8 cellular contexts compared by ENCODE assay signal in genomic region chr6:7243188-7243942, GRCh38.
DNase-seq lines count a peak whose midpoint lies in the region; ATAC-seq and TF ChIP-seq lines count a peak whose summit lies in the region.

No MANE protein-coding gene starts in this region.

- DNase-seq in ELR (ENCODE audit: low read depth): peak; percentile 77
- DNase-seq in NCI-H82 (lab: John Stamatoyannopoulos, UW): peak; percentile 86
- DNase-seq in activated T-cell treated with anti-CD3 and anti-CD28 coated beads for 48 hours (ENCODE audit: low read depth): peak; percentile 17
- DNase-seq in fibroblast of the aortic adventitia (ENCODE audit: low read depth): peak; percentile 73
- DNase-seq in neural crest cell (ENCODE audit: low read depth, low spot score): peak; percentile 53

- ATAC-seq in HG03354 (IDR thresholded peaks at IDR 0.05; ENCODE audit: poor library complexity, severe bottlenecking, unreplicated experiment) (peak; percentile 51), HG02840 (IDR thresholded peaks at IDR 0.05; ENCODE audit: low FRiP score, unreplicated experiment) (no peak), GM19023 (IDR thresholded peaks at IDR 0.05; ENCODE audit: unreplicated experiment) (no peak)

- no peaks in the 10 kb centered on the region for H3K9me3 Mint-ChIP-seq in neural crest cell

- no peak overlapping the region for H3K4me3 Mint-ChIP-seq in neural crest cell

- peak; percentile 93 for TF ChIP-seq CTCF in fibroblast of the aortic adventitia (IDR thresholded peaks at IDR 0.05; ENCODE audit: insufficient read depth, low read length)
- TF ChIP-seq CTCF in neural crest cell (conservative IDR thresholded peaks at IDR 0.05): peak; percentile 94

- peaks cover 26% of the 10 kb centered on the region for H3K4me1 Mint-ChIP-seq in neural crest cell

- no peaks in the 10 kb centered on the region for H3K27me3 Mint-ChIP-seq in neural crest cell (ENCODE audit: low read depth)

- H3K4me3 ChIP-seq in fibroblast of the aortic adventitia (ENCODE audit: low read depth, low read length): no peak overlapping the region

- no peak overlapping the region for H3K27ac Mint-ChIP-seq in neural crest cell (ENCODE audit: unreplicated experiment)

- no peaks in the 10 kb centered on the region for H3K36me3 Mint-ChIP-seq in neural crest cell (ENCODE audit: low read depth)

Comparison
In these comparisons a context has a peak if more than half of its experiments do, and no peak if none do; other contexts are left out.
1. DNase-seq: peak in every context shown above with its lines; median percentile 86 in NCI-H82; 77 in ELR; 73 in fibroblast of the aortic adventitia; 53 in neural crest cell; 17 in activated T-cell treated with anti-CD3 and anti-CD28 coated beads for 48 hours.